33 cellular contexts compared by ENCODE assay signal in genomic region chr15:81377871-81378270, GRCh38. TPM values are rescaled to one million over a fixed set of nuclear protein-coding genes. Genes with fewer than 3 reads are reported as not detected.
"Had no signal": no experiment of that assay in that cellular context is flagged by ENCODE, and none has a peak within 500 bp of the region (broad histone marks: within the 10 kb centered on the region; RNA-seq: fewer than 3 reads in every experiment).

No MANE protein-coding gene starts in this region.

- H3K9me3 ChIP-seq: ovary, psoas muscle, right lobe of liver, spleen, suprapubic skin, thoracic aorta, thyroid gland, tibial nerve, upper lobe of left lung had no signal

- H3K9me3 Mint-ChIP-seq: natural killer cell; nephron; neural progenitor cell; stimulated activated memory B cell treated with anti-CD40 and anti-IgM and Interleukin-4, amounts not matched to agents 10 μg/mL and 1 μg/mL and 100 μg/mL, for 72 hours; stimulated activated naive CD8-positive, alpha-beta T cell treated with anti-CD3 and anti-CD28 coated beads, Interleukin-15, amount 100 ng/mL, for 72 hours had no signal

- H3K27me3 Mint-ChIP-seq: progenitor cell of endocrine pancreas; stimulated activated memory B cell treated with anti-CD40 and anti-IgM and Interleukin-4, amounts not matched to agents 10 μg/mL and 1 μg/mL and 100 μg/mL, for 72 hours; stimulated activated naive CD8-positive, alpha-beta T cell treated with anti-CD3 and anti-CD28 coated beads, Interleukin-15, amount 100 ng/mL, for 72 hours had no signal

- ATAC-seq: naive thymus-derived CD4-positive, alpha-beta T cell; natural killer cell; psoas muscle; right cardiac atrium; right lobe of liver; stimulated activated memory B cell treated with anti-CD40 and anti-IgM and Interleukin-4, amounts not matched to agents 10 μg/mL and 1 μg/mL and 100 μg/mL, for 72 hours; stimulated activated naive CD8-positive, alpha-beta T cell treated with anti-CD3 and anti-CD28 coated beads, Interleukin-15, amount 100 ng/mL, for 72 hours; stimulated activated naive CD8-positive, alpha-beta T cell treated with anti-CD3 and anti-CD28 coated beads, Interleukin-15, Interleukin-2, amounts not matched to agents 100 U/mL and 50 U/mL, for 24 hours had no signal

- H3K27ac Mint-ChIP-seq: naive thymus-derived CD4-positive, alpha-beta T cell; natural killer cell; neural progenitor cell; progenitor cell of endocrine pancreas; stimulated activated memory B cell treated with anti-CD40 and anti-IgM and Interleukin-4, amounts not matched to agents 10 μg/mL and 1 μg/mL and 100 μg/mL, for 72 hours; stimulated activated naive CD8-positive, alpha-beta T cell treated with anti-CD3 and anti-CD28 coated beads, Interleukin-15, amount 100 ng/mL, for 72 hours had no signal

- H3K36me3 ChIP-seq: neural progenitor cell, ovary, right lobe of liver, spleen, suprapubic skin, thoracic aorta, thyroid gland, tibial nerve, upper lobe of left lung had no signal

- H3K4me3 ChIP-seq: neural progenitor cell, ovary, psoas muscle, right lobe of liver, skin epidermis, smooth muscle cell, spleen, suprapubic skin, thoracic aorta, thyroid gland, tibial nerve, upper lobe of left lung had no signal

- H3K27ac ChIP-seq: neural progenitor cell, ovary, parathyroid adenoma, psoas muscle, right lobe of liver, spleen, suprapubic skin, thoracic aorta, thyroid gland, upper lobe of left lung had no signal

- H3K27me3 ChIP-seq: neural progenitor cell, ovary, right lobe of liver, spleen, suprapubic skin, thyroid gland, tibial nerve, upper lobe of left lung had no signal

- H3K4me1 Mint-ChIP-seq: natural killer cell; stimulated activated memory B cell treated with anti-CD40 and anti-IgM and Interleukin-4, amounts not matched to agents 10 μg/mL and 1 μg/mL and 100 μg/mL, for 72 hours had no signal

- DNase-seq: naive thymus-derived CD4-positive, alpha-beta T cell; natural killer cell; occipital lobe; ovary; psoas muscle; right lobe of liver; spleen; stimulated activated CD4-positive, alpha-beta T cell treated with anti-CD3 and anti-CD28 coated beads, Interleukin-12 subunit alpha, Interleukin-12 subunit beta, amount 100 ng/mL, for 4 hours; stimulated activated CD4-positive, alpha-beta T cell treated with anti-CD3 and anti-CD28 coated beads, Interleukin-1b, Interleukin-23, amount 100 ng/mL, for 48 hours; stimulated activated CD4-positive, alpha-beta T cell treated with anti-CD3 and anti-CD28 coated beads, Interleukin-4, amount 100 ng/mL, for 1 hour; stimulated activated CD4-positive, alpha-beta T cell treated with anti-CD3 and anti-CD28 coated beads, Interleukin-4, amount 100 ng/mL, for 4 hours; stimulated activated CD8-positive, alpha-beta memory T cell treated with anti-CD3 and anti-CD28 coated beads, Interleukin-4, amount 100 ng/mL, for 48 hours; stimulated activated naive CD4-positive, alpha-beta T cell; stimulated activated naive CD8-positive, alpha-beta T cell treated with anti-CD3 and anti-CD28 coated beads, Interleukin-15, amount 100 ng/mL, for 72 hours; stimulated activated naive CD8-positive, alpha-beta T cell treated with anti-CD3 and anti-CD28 coated beads, Interleukin-15, Interleukin-2, amounts not matched to agents 100 U/mL and 50 U/mL, for 24 hours; substantia nigra; thyroid gland; trophoblast cell; upper lobe of left lung had no signal

- H3K4me1 ChIP-seq: psoas muscle, suprapubic skin, upper lobe of left lung had no signal

- H3K4me3 Mint-ChIP-seq: naive thymus-derived CD4-positive, alpha-beta T cell; natural killer cell; nephron; neural progenitor cell; stimulated activated memory B cell treated with anti-CD40 and anti-IgM and Interleukin-4, amounts not matched to agents 10 μg/mL and 1 μg/mL and 100 μg/mL, for 72 hours; stimulated activated naive CD8-positive, alpha-beta T cell treated with anti-CD3 and anti-CD28 coated beads, Interleukin-15, amount 100 ng/mL, for 72 hours had no signal

- H3K36me3 Mint-ChIP-seq: natural killer cell, neural progenitor cell had no signal

RNA-seq across cellular contexts. Expression of gene TMC3, which starts 3.9 kb away (rescaled TPM):
- total RNA-seq: naive thymus-derived CD4-positive, alpha-beta T cell; natural killer cell; osteoblast; psoas muscle; renal cortical epithelial cell; smooth muscle cell; spleen; tibial nerve; upper lobe of left lung had no signal
- polyA plus RNA-seq: naive thymus-derived CD4-positive, alpha-beta T cell; neural cell; ovary; psoas muscle; smooth muscle cell; spleen had no signal
